ENCODE assay signal across 9 cellular contexts in the genomic region with DNA sequence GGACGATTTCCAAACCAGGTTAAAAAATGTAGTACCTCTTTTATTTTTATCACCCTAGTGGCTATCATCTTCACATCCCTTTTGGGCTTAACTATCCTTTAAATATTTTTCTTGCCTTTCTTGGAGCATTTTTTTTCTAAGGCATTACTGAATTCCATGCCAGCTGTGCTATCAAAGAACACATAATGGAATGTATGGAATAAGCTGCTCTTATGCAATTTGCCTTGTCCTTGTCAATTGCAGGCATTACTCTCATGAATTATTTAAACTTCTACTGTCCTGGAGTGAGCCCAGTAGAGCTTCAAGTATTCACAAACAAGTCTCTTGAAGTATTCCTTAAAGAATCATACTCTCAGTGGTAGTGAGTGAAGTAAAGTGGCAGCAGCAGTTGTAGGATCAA.
"Had no signal": no experiment of that assay in that cellular context is flagged by ENCODE, and none has a peak within 500 bp of the region (broad histone marks: within the 10 kb centered on the region; RNA-seq: fewer than 3 reads in every experiment).

No MANE protein-coding gene starts in this region.

- H2AFZ ChIP-seq: GM23248, GM23338 had no signal

- H3K9me3 ChIP-seq: HAP-1 had no signal

- H3K4me2 ChIP-seq: GM23338 had no signal

- H3K9ac ChIP-seq: GM23248 had no signal

- H3K27ac ChIP-seq: GM23248 had no signal

- DNase-seq: GM23248, GOT3, H7, H9, HCEC 1CT, HFFc6 had no signal

- H3K4me3 ChIP-seq: GM23248, GM23338, HAP-1 had no signal

- ATAC-seq: GM23338, HCT116 had no signal

- H3K36me3 ChIP-seq: HAP-1 had no signal
